1 cellular context compared by ENCODE assay signal in genomic region chr5:43161244-43161643, GRCh38.
TF ChIP-seq lines count a peak whose summit lies in the region.

No MANE protein-coding gene starts in this region.

TF ChIP-seq in K562, 482 proteins besides CTCF, POLR2A, EP300 and RAD21:
- TF ChIP-seq RHOXF2B (CRISPR knock-in tag; conservative IDR thresholded peaks at IDR 0.05) = no peak
- no peak for TF ChIP-seq CHD1 (IDR thresholded peaks at IDR 0.05; ENCODE audit: low read length)
- no peak for TF ChIP-seq HNRNPH1 (optimal IDR thresholded peaks at IDR 0.05; ENCODE audit: low read depth, low read length)
- no peak for TF ChIP-seq RB1 (IDR thresholded peaks at IDR 0.05; ENCODE audit: low read depth)
- TF ChIP-seq NR3C1 (CRISPR knock-in tag; IDR thresholded peaks at IDR 0.05) = no peak
- TF ChIP-seq SPI1 (IDR thresholded peaks at IDR 0.05; ENCODE audit: borderline replicate concordance, low read depth, low read length) = 0 out of 2 replicates have a peak, but pooled peaks have one; percentile 20
- no peak for TF ChIP-seq NR4A1 (CRISPR knock-in tag; IDR thresholded peaks at IDR 0.05)
- TF ChIP-seq NR4A1 (tag; IDR thresholded peaks at IDR 0.05) = no peak
- TF ChIP-seq ZKSCAN1 (IDR thresholded peaks at IDR 0.05; ENCODE audit: low read depth, low read length) = no peak
